ENCODE assay signal across 14 cellular contexts in the genomic region with DNA sequence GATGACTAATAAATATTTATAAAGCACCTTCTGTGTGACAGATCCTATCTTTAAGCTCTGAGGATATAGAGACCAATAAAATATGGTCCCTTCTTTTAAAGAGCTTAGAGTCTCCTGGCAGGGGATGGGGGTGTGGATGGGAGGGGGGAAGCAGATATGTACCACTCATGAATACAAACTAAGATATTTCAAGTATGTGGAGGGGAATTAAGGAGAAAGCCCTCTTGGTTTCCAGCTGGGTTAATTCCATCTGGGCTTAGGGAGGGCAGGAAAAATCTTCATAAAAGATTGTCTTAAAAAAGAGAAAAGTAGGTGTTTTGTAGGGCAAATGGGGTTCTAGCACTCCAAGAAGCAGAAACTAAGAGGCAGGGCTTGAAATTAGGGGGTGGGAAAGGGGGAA. TPM values are rescaled to one million over a fixed set of nuclear protein-coding genes. Genes with fewer than 3 reads are reported as not detected.
A peak's percentile ranks its signal among the peaks of the same experiment; 100 is the strongest.
DNase-seq lines count a peak whose midpoint lies in the region; ATAC-seq, FAIRE-seq and TF ChIP-seq lines count a peak whose summit lies in the region.
"Had no signal": no experiment of that assay in that cellular context is flagged by ENCODE, and none has a peak within 500 bp of the region (broad histone marks: within the 10 kb centered on the region; RNA-seq: fewer than 3 reads in every experiment).

No MANE protein-coding gene starts in this region.

- peaks cover 23% of the 10 kb centered on the region for H3K4me1 ChIP-seq in cardiac muscle cell (ENCODE audit: low read depth)
- H3K4me1 ChIP-seq in keratinocyte (ENCODE audit: control insufficient read depth, extremely low read depth, insufficient read depth, low read length), result peaks cover 36% of the 10 kb centered on the region
- peaks cover 0 to 38% (median 23%) of the 10 kb centered on the region in 4 donors for H3K4me1 ChIP-seq in tibial artery

- no peaks in the 10 kb centered on the region for H3K27me3 ChIP-seq in cardiac muscle cell
- H3K27me3 ChIP-seq in keratinocyte (ENCODE audit: control insufficient read depth, extremely low read depth, insufficient read depth, low read length), result no peaks in the 10 kb centered on the region
- no peaks in the 10 kb centered on the region for H3K27me3 ChIP-seq in tibial artery

- FAIRE-seq in keratinocyte (lab: Jason Lieb, UNC), result no peak
- FAIRE-seq: H1 had no signal

- H3K36me3 ChIP-seq in cardiac muscle cell, result peaks cover 12% of the 10 kb centered on the region
- peaks cover 0 to 4% of the 10 kb centered on the region in 2 experiments for H3K36me3 ChIP-seq in keratinocyte (ENCODE audit: control insufficient read depth in 2 of 2, extremely low read depth in 1 of 2, insufficient read depth in 2 of 2, low read length in 2 of 2)
- H3K36me3 ChIP-seq in tibial artery, result peaks cover 9 to 28% (median 26%) of the 10 kb centered on the region in 3 donors

- ATAC-seq in GM18505 (IDR thresholded peaks at IDR 0.05; ENCODE audit: unreplicated experiment), result no peak

- TF ChIP-seq CTCF in cardiac muscle cell (IDR thresholded peaks at IDR 0.05; ENCODE audit: low read depth, low read length) (no peak), keratinocyte (optimal IDR thresholded peaks at IDR 0.05 in 1 of 3, IDR thresholded peaks at IDR 0.05 in 1 of 3, conservative IDR thresholded peaks at IDR 0.05 in 1 of 3; ENCODE audit: extremely low read depth in 1 of 3, insufficient read depth in 2 of 3, low read length in 3 of 3) (no peak), tibial artery (IDR thresholded peaks at IDR 0.05) (no peak)

- H3K4me2 ChIP-seq in keratinocyte (ENCODE audit: control insufficient read depth, extremely low read depth, insufficient read depth, low read depth, low read length), result peak overlapping the region; percentile 6

- no peak overlapping the region for H2AFZ ChIP-seq in keratinocyte (ENCODE audit: control insufficient read depth, low read length)

- TF ChIP-seq POLR2A in GM18505 (IDR thresholded peaks at IDR 0.05; ENCODE audit: borderline replicate concordance, extremely low read depth, insufficient read depth, insufficient read length), result no peak

- no peak overlapping the region for H3K4me3 ChIP-seq in cardiac muscle cell
- H3K4me3 ChIP-seq in keratinocyte (ENCODE audit: control insufficient read depth in 2 of 3, extremely low read depth in 1 of 3, insufficient read depth in 2 of 3, low read depth in 1 of 3, low read length in 3 of 3), result no peak overlapping the region
- H3K4me3 ChIP-seq in tibial artery, result no peak overlapping the region

- no peaks in the 10 kb centered on the region for H3K9me1 ChIP-seq in keratinocyte (ENCODE audit: control insufficient read depth, extremely low read depth, insufficient read depth, low read length)

- no peaks in the 10 kb centered on the region for H4K20me1 ChIP-seq in keratinocyte (ENCODE audit: control insufficient read depth, extremely low read depth, insufficient read depth, low read length)

- dilution Hi-C loops in keratinocyte (cut with MboI; ENCODE audit: extremely low pct_ligation_motif_present, low sequenced_read_pairs), result no loop called here

- H3K27ac ChIP-seq in cardiac muscle cell (peak overlapping the region; percentile 66), keratinocyte (ENCODE audit: control insufficient read depth, insufficient read depth, low read length) (no peak overlapping the region), tibial artery (peak overlapping the region; percentile 11 to 32)

- intact Hi-C loops in cardiac septum (cut with DNase I), result no loop called here
- intact Hi-C loops in tibial artery (cut with DNase I; ENCODE audit: low total_unique reads), result no loop called here

- H3K9ac ChIP-seq in keratinocyte (ENCODE audit: control insufficient read depth, extremely low read depth, insufficient read depth, low read length), result no peak overlapping the region

- H3K79me2 ChIP-seq in keratinocyte (ENCODE audit: control insufficient read depth, insufficient read depth, low read length), result no peaks in the 10 kb centered on the region

- no peaks in the 10 kb centered on the region for H3K9me3 ChIP-seq in cardiac muscle cell (ENCODE audit: low read depth)
- H3K9me3 ChIP-seq in keratinocyte (ENCODE audit: control insufficient read depth, low read depth, low read length), result no peaks in the 10 kb centered on the region
- H3K9me3 ChIP-seq in tibial artery, result no peaks in the 10 kb centered on the region

- DNase-seq in cardiac muscle cell (ENCODE audit: low read depth in 1 of 2, low spot score in 1 of 2) (peak in 1 of 2 donors; percentile 56), cardiac septum (ENCODE audit: low spot score) (no peak), amniotic epithelial cell (ENCODE audit: low read depth) (peak; percentile 47), keratinocyte (ENCODE audit: low read depth, low spot score) (no peak), tibial artery (no peak), GF-D8 (lab: John Stamatoyannopoulos, UW) (no peak), midbrain (lab: John Stamatoyannopoulos, UW) (no peak)
- DNase-seq: activated CD4-positive, alpha-beta T cell treated with anti-CD3 and anti-CD28 coated beads for 1 hour; activated effector memory CD4-positive, alpha-beta T cell treated with Interleukin-2 at 50 U/mL for 16 hours; AML-193; SIG-M5; stimulated activated CD4-positive, alpha-beta T cell treated with anti-CD3 and anti-CD28 coated beads, Interleukin-15, amount 100 ng/mL, for 24 hours had no signal

RNA-seq across cellular contexts. Expression of a gene that starts 18.0 kb away (rescaled TPM):
- total RNA-seq in cardiac muscle cell (15.1 and 15.6 TPM in 2 replicates), cardiac septum (9.7 TPM)
- polyA plus RNA-seq in cardiac muscle cell (12.2 and 14.4 TPM in 2 replicates), keratinocyte (3.6 to 5.6 TPM (median 5.0 TPM) in 3 replicates)
- 0.77 TPM for polyA plus RNA-seq in keratinocyte (2011; ENCODE audit: low read depth)
- polyA plus RNA-seq in keratinocyte (2011; cell fraction: cytosol; rRNA removed), result 3.2 and 5.6 TPM in 2 replicates
- 4.1 TPM in 2 replicates for polyA plus RNA-seq in keratinocyte (2011; cell fraction: nucleus; rRNA removed)
- polyA plus RNA-seq in keratinocyte (2012; ENCODE audit: low replicate concordance), result 1.8 and 3.4 TPM in 2 replicates
- 2.8 to 6.0 TPM (median 4.3 TPM) in 3 replicates for polyA minus RNA-seq in keratinocyte
- 3.8 TPM for polyA minus RNA-seq in keratinocyte (2011; cell fraction: cytosol; rRNA and poly(A)+ RNA removed)
- 2.1 and 4.9 TPM in 2 replicates for polyA minus RNA-seq in keratinocyte (2011; cell fraction: nucleus; rRNA and poly(A)+ RNA removed)

RNA-seq across cellular contexts. Expression of a gene that starts 21.6 kb away (rescaled TPM):
- total RNA-seq in cardiac muscle cell (69.9 and 87.0 TPM in 2 replicates), cardiac septum (96.4 TPM)
- polyA plus RNA-seq in cardiac muscle cell (110 and 182 TPM in 2 replicates), keratinocyte (51.5 to 71.8 TPM (median 52.1 TPM) in 3 replicates)
- polyA plus RNA-seq in keratinocyte (2011; ENCODE audit: low read depth), result 52.7 TPM
- 33.6 and 50.0 TPM in 2 replicates for polyA plus RNA-seq in keratinocyte (2011; cell fraction: cytosol; rRNA removed)
- 111 and 144 TPM in 2 replicates for polyA plus RNA-seq in keratinocyte (2011; cell fraction: nucleus; rRNA removed)
- 25.5 and 36.4 TPM in 2 replicates for polyA plus RNA-seq in keratinocyte (2012; ENCODE audit: low replicate concordance)
- 28.5 to 38.0 TPM (median 29.0 TPM) in 3 replicates for polyA minus RNA-seq in keratinocyte
- polyA minus RNA-seq in keratinocyte (2011; cell fraction: cytosol; rRNA and poly(A)+ RNA removed), result 42.2 TPM
- 16.0 and 31.1 TPM in 2 replicates for polyA minus RNA-seq in keratinocyte (2011; cell fraction: nucleus; rRNA and poly(A)+ RNA removed)

RNA-seq across cellular contexts. Expression of a gene that starts 48.5 kb away (rescaled TPM):
- total RNA-seq in cardiac muscle cell, result 50.1 and 64.5 TPM in 2 replicates
- polyA plus RNA-seq in cardiac muscle cell, result 91.1 and 170 TPM in 2 replicates
- 10.1 TPM for total RNA-seq in cardiac septum
- 19.2 to 40.2 TPM (median 34.2 TPM) in 3 replicates for polyA plus RNA-seq in keratinocyte
- 20.4 TPM for polyA plus RNA-seq in keratinocyte (2011; ENCODE audit: low read depth)
- polyA plus RNA-seq in keratinocyte (2011; cell fraction: cytosol; rRNA removed), result 24.1 and 36.5 TPM in 2 replicates
- polyA plus RNA-seq in keratinocyte (2011; cell fraction: nucleus; rRNA removed), result 36.9 and 40.3 TPM in 2 replicates
- 10.9 and 13.0 TPM in 2 replicates for polyA plus RNA-seq in keratinocyte (2012; ENCODE audit: low replicate concordance)
- 0.82 to 15.2 TPM (median 8.9 TPM) in 3 replicates for polyA minus RNA-seq in keratinocyte
- 5.9 TPM for polyA minus RNA-seq in keratinocyte (2011; cell fraction: cytosol; rRNA and poly(A)+ RNA removed)
- 2.8 and 5.1 TPM in 2 replicates for polyA minus RNA-seq in keratinocyte (2011; cell fraction: nucleus; rRNA and poly(A)+ RNA removed)
